In the genomic region with DNA sequence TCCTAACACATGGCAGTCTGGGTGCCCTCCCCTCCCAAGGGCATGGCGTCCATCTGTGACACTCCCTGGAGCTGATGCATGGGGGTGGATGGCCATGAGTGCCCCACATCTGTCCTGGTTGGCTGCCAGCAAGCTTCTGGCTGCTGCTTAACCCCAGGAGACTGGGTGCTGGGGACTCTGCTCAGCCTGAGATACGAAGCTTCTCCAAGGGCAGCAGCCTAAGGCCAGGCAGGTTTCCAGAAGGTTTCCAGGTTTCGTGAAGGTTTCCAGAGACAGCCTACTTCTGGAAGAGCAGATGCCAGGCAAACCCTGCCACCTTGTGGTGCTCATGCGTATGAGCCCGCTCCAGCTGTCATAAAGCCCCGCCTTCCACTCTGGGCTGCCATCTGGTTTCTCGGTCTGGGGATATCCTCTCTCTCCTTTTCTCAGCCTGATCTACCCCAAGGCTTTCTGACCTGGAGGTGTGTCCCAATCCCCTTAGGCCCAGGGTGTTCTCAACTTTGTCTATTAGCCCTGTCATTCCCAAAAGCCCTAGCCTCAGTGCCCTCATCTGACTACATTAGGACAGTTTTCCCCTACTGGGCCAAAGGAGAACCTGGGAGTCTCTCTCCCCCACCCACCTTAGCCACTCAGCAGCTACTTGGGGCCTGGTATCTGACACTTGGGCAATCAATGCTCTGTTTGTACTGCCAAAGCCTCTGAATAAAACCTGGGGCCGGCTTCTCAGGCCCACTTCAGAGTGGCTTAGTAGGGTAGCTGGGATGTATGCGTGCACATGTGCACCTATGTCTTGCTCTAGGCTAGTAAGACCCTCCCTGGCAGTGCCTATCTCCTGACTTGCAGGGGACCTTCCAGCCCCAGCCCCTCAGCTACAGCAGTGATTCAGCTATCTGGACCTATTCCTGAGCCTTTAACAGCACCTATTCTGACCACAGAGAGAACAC, we compare ENCODE assay signal across 7 cellular contexts. TPM values are rescaled to one million over a fixed set of nuclear protein-coding genes. Genes with fewer than 3 reads are reported as not detected.
DNase-seq lines count a peak whose midpoint lies in the region; ATAC-seq, FAIRE-seq and TF ChIP-seq lines count a peak whose summit lies in the region.

No MANE protein-coding gene starts in this region.

- H3F3A ChIP-seq in PC-3 (ENCODE audit: low read length, unreplicated experiment): no peaks in the 10 kb centered on the region

- H3K4me3 ChIP-seq in KMS-11 (IDR thresholded peaks at IDR 0.05; ENCODE audit: insufficient read depth, low read depth, low read length): no peak overlapping the region
- H3K4me3 ChIP-seq in PC-3 (ENCODE audit: low read length): no peak overlapping the region
- no peak overlapping the region for H3K4me3 ChIP-seq in adrenal gland

- H3K27ac ChIP-seq in KMS-11 (no peak overlapping the region), PC-3 (ENCODE audit: low read length) (no peak overlapping the region), adrenal gland (peak overlapping the region in 1 of 5 donors; percentile 36)

- DNase-seq in H54 (ENCODE audit: insufficient read length, low spot score): peak; percentile 51
- peak; percentile 72 for DNase-seq in PC-3
- DNase-seq in adrenal gland: peak; percentile 67 to 91 (median 80)
- peak; percentile 54 for DNase-seq in left ventricle myocardium superior
- peak; percentile 67 for DNase-seq in sciatic nerve (ENCODE audit: low spot score)

- H3K9me2 ChIP-seq in PC-3 (replicated peaks; ENCODE audit: low read length): no peaks in the 10 kb centered on the region

- H3K4me1 ChIP-seq in KMS-11 (ENCODE audit: low read depth, poor library complexity, severe bottlenecking) (peaks cover 9% of the 10 kb centered on the region), PC-3 (ENCODE audit: insufficient read depth, low read length) (0 out of 2 replicates have a peak, but pooled peaks cover 5% of the 10 kb centered on the region), adrenal gland (replicated peaks in 1 of 2) (peaks cover 3 to 13% of the 10 kb centered on the region in 2 donors)

- no peaks in the 10 kb centered on the region for H3K36me3 ChIP-seq in KMS-11 (ENCODE audit: insufficient read depth)
- peaks cover 11% of the 10 kb centered on the region for H3K36me3 ChIP-seq in PC-3 (ENCODE audit: low read depth, low read length)
- H3K36me3 ChIP-seq in adrenal gland (replicated peaks in 1 of 2): peaks cover 0 to 32% of the 10 kb centered on the region in 2 donors

- POLR2A ChIA-PET in PC-3 (lab: Charles Lee; ENCODE audit: unreplicated experiment): interaction anchor here (0.6 kb wide), 1 partner anchor 167 kb away, joined by 5 read pairs; no protein-coding TSS in a partner anchor

- H3K4me2 ChIP-seq in KMS-11 (peak overlapping the region; percentile 17; the same call in 1 of the 2 replicates), PC-3 (ENCODE audit: low read length) (no peak overlapping the region)

- no peaks in the 10 kb centered on the region for H3K9me3 ChIP-seq in PC-3 (ENCODE audit: low read length)
- no peaks in the 10 kb centered on the region for H3K9me3 ChIP-seq in adrenal gland (replicated peaks in 1 of 3)

- CTCF ChIA-PET in PC-3 (lab: Charles Lee): no interaction called here

- peak; percentile 76 for TF ChIP-seq CTCF in GM12874 (IDR thresholded peaks at IDR 0.05; ENCODE audit: insufficient read depth, low read depth, low read length)
- peak; percentile 72 for TF ChIP-seq CTCF in KMS-11 (conservative IDR thresholded peaks at IDR 0.05; ENCODE audit: low read depth, low read length)
- TF ChIP-seq CTCF in PC-3 (conservative IDR thresholded peaks at IDR 0.05; ENCODE audit: low read depth, low read length): peak; percentile 77
- TF ChIP-seq CTCF in adrenal gland (IDR thresholded peaks at IDR 0.05): peak; percentile 40 to 69 (median 66)

- H3K79me2 ChIP-seq in KMS-11 (ENCODE audit: insufficient read depth, low read depth): no peaks in the 10 kb centered on the region
- H3K79me2 ChIP-seq in PC-3 (ENCODE audit: low read length): no peaks in the 10 kb centered on the region

- no TSS peak for BruUV-seq in PC-3 (replicated peaks; lab: Mats Ljungman, UMichigan)

- H3K9ac ChIP-seq in KMS-11 (no peak overlapping the region), PC-3 (ENCODE audit: low read length) (no peak overlapping the region)

- TF ChIP-seq POLR2A in H54 (IDR thresholded peaks at IDR 0.05; ENCODE audit: low read depth, low read length) (no peak), adrenal gland (IDR thresholded peaks at IDR 0.05) (no peak)

- 15 to 36% (median 30%) methylated on average over 6 to 9 of the region's 9 CpGs for WGBS in adrenal gland, 4 donors

- intact Hi-C loops in PC-3 (cut with micrococcal nuclease): no loop called here
- intact Hi-C loops in adrenal gland (cut with DNase I): no loop called here
- intact Hi-C loops in left ventricle myocardium superior (cut with micrococcal nuclease): no loop called here
- intact Hi-C loops in sciatic nerve (cut with DNase I): no loop called here

- ATAC-seq in PC-3 (peak; percentile 86), left ventricle myocardium superior (peak; percentile 82), sciatic nerve (peak; percentile 86)

- no peak for FAIRE-seq in H54 (lab: Jason Lieb, UNC)

- H3K27me3 ChIP-seq in KMS-11 (ENCODE audit: insufficient read depth, low read depth) (no peaks in the 10 kb centered on the region), PC-3 (ENCODE audit: low read length) (no peaks in the 10 kb centered on the region), adrenal gland (no peaks in the 10 kb centered on the region)

- H2AFZ ChIP-seq in KMS-11 (ENCODE audit: low read depth): no peak overlapping the region
- H2AFZ ChIP-seq in PC-3 (ENCODE audit: low read length): no peak overlapping the region

- no peaks in the 10 kb centered on the region for H4K20me1 ChIP-seq in KMS-11 (ENCODE audit: insufficient read depth)
- H4K20me1 ChIP-seq in PC-3 (ENCODE audit: low read length): no peaks in the 10 kb centered on the region

RNA-seq across cellular contexts. Expression of a gene that starts 12.0 kb away (rescaled TPM):
- total RNA-seq in PC-3 (2014; rRNA removed) (33.9 and 42.7 TPM in 2 replicates), adrenal gland (10 to 100 TPM; 35.6 to 95.0 (median 45.1) TPM), left ventricle myocardium superior (68.6 TPM), sciatic nerve (17.6 TPM)
- polyA plus RNA-seq in adrenal gland: 100 to 1,000 TPM in 1 of 3 donors, 10 to 100 TPM in 2; 31.7 to 103 (median 36.7) TPM

RNA-seq across cellular contexts. Expression of a gene that starts 12.4 kb away (rescaled TPM):
- total RNA-seq in PC-3 (2014; rRNA removed) (76.0 and 92.7 TPM in 2 replicates), adrenal gland (100 to 1,000 TPM in 1 of 8 donors, 10 to 100 TPM in 7; 47.7 to 105 (median 53.5) TPM), left ventricle myocardium superior (73.3 TPM), sciatic nerve (23.1 TPM)
- polyA plus RNA-seq in adrenal gland: 100 to 1,000 TPM in 1 of 3 donors, 10 to 100 TPM in 2; 41.3 to 121 (median 61.9) TPM
